9 cellular contexts compared by ENCODE assay signal in genomic region chr1:96236156-96236739, GRCh38.
DNase-seq lines count a peak whose midpoint lies in the region; ATAC-seq and TF ChIP-seq lines count a peak whose summit lies in the region.
"Had no signal": no experiment of that assay in that cellular context is flagged by ENCODE, and none has a peak within 500 bp of the region (broad histone marks: within the 10 kb centered on the region; RNA-seq: fewer than 3 reads in every experiment).

No MANE protein-coding gene starts in this region.

- ATAC-seq in HG03378 (IDR thresholded peaks at IDR 0.05; ENCODE audit: unreplicated experiment) (peak; percentile 73), GM19455 (IDR thresholded peaks at IDR 0.05; ENCODE audit: unreplicated experiment) (no peak)

- no peaks in the 10 kb centered on the region for H3K36me3 Mint-ChIP-seq in mesothelial cell of epicardium
- H3K36me3 Mint-ChIP-seq in activated T-helper 2 cell treated with anti-CD3 and anti-CD28 coated beads, Interferon-gamma antibody, Interleukin-2, Interleukin-4, amounts not matched to agents 10 μg/mL and 5 μg/mL and 100 μg/mL, durations not matched to agents 14 hours and 24 hours and 36 hours (ENCODE audit: low read depth), result no peaks in the 10 kb centered on the region

- no peaks in the 10 kb centered on the region for H3K4me1 ChIP-seq in colonic mucosa

- no peak overlapping the region for H3K27ac ChIP-seq in colonic mucosa

- H3K36me3 ChIP-seq in colonic mucosa, result no peaks in the 10 kb centered on the region

- DNase-seq in NCI-H2171 treated with DMSO at 0.1 percent for 48 hours (lab: John Stamatoyannopoulos, UW) (peak; percentile 50), NCI-H2171 (lab: John Stamatoyannopoulos, UW) (no peak), NOMO-1 treated with dmso at 0.1 percent for 144 hours (lab: John Stamatoyannopoulos, UW; ENCODE audit: unreplicated experiment) (peak; percentile 0), colonic mucosa (peak; percentile 18), mesothelial cell of epicardium (ENCODE audit: low spot score in 2 of 2, unreplicated experiment in 2 of 2) (no peak)
- DNase-seq in activated T-helper 2 cell treated with anti-CD3 and anti-CD28 coated beads, Interferon-gamma antibody, Interleukin-2, Interleukin-4, amounts not matched to agents 10 μg/mL and 5 μg/mL and 100 μg/mL, durations not matched to agents 14 hours and 24 hours and 36 hours (ENCODE audit: low spot score), result no peak

- no peak overlapping the region for H3K4me3 ChIP-seq in colonic mucosa

- no peak overlapping the region for H3K4me3 Mint-ChIP-seq in mesothelial cell of epicardium
- no peak overlapping the region for H3K4me3 Mint-ChIP-seq in activated T-helper 2 cell treated with anti-CD3 and anti-CD28 coated beads, Interferon-gamma antibody, Interleukin-2, Interleukin-4, amounts not matched to agents 10 μg/mL and 5 μg/mL and 100 μg/mL, durations not matched to agents 14 hours and 24 hours and 36 hours (ENCODE audit: low read depth)
- H3K4me3 Mint-ChIP-seq: B cell had no signal

- no peaks in the 10 kb centered on the region for H3K9me3 ChIP-seq in colonic mucosa

- no peaks in the 10 kb centered on the region for H3K27me3 Mint-ChIP-seq in mesothelial cell of epicardium (ENCODE audit: low read depth)
- H3K27me3 Mint-ChIP-seq in activated T-helper 2 cell treated with anti-CD3 and anti-CD28 coated beads, Interferon-gamma antibody, Interleukin-2, Interleukin-4, amounts not matched to agents 10 μg/mL and 5 μg/mL and 100 μg/mL, durations not matched to agents 14 hours and 24 hours and 36 hours (ENCODE audit: low read depth), result no peaks in the 10 kb centered on the region
- H3K27me3 Mint-ChIP-seq: B cell had no signal

- peaks cover 27% of the 10 kb centered on the region for H3K4me1 Mint-ChIP-seq in mesothelial cell of epicardium
- H3K4me1 Mint-ChIP-seq in activated T-helper 2 cell treated with anti-CD3 and anti-CD28 coated beads, Interferon-gamma antibody, Interleukin-2, Interleukin-4, amounts not matched to agents 10 μg/mL and 5 μg/mL and 100 μg/mL, durations not matched to agents 14 hours and 24 hours and 36 hours (ENCODE audit: low read depth), result no peaks in the 10 kb centered on the region
- H3K4me1 Mint-ChIP-seq: B cell had no signal

- no peak overlapping the region for H3K27ac Mint-ChIP-seq in mesothelial cell of epicardium
- H3K27ac Mint-ChIP-seq in activated T-helper 2 cell treated with anti-CD3 and anti-CD28 coated beads, Interferon-gamma antibody, Interleukin-2, Interleukin-4, amounts not matched to agents 10 μg/mL and 5 μg/mL and 100 μg/mL, durations not matched to agents 14 hours and 24 hours and 36 hours, result no peak overlapping the region
- H3K27ac Mint-ChIP-seq: B cell had no signal

- no peaks in the 10 kb centered on the region for H3K9me3 Mint-ChIP-seq in mesothelial cell of epicardium
- H3K9me3 Mint-ChIP-seq in activated T-helper 2 cell treated with anti-CD3 and anti-CD28 coated beads, Interferon-gamma antibody, Interleukin-2, Interleukin-4, amounts not matched to agents 10 μg/mL and 5 μg/mL and 100 μg/mL, durations not matched to agents 14 hours and 24 hours and 36 hours, result no peaks in the 10 kb centered on the region

- TF ChIP-seq CTCF in colonic mucosa (IDR thresholded peaks at IDR 0.05), result peak; percentile 35
- peak; percentile 72 for TF ChIP-seq CTCF in mesothelial cell of epicardium (IDR thresholded peaks at IDR 0.05; ENCODE audit: unreplicated experiment)

- H3K9ac ChIP-seq in colonic mucosa (ENCODE audit: low read depth in 2 of 2, low read length in 2 of 2), result no peak overlapping the region

- no peaks in the 10 kb centered on the region for H3K27me3 ChIP-seq in colonic mucosa

- intact Hi-C loops in colonic mucosa (cut with DNase I), result loop anchor here (5.0 kb wide), 1 partner anchor 611 kb away; no protein-coding TSS in a partner anchor
- intact Hi-C loops in activated T-helper 2 cell treated with anti-CD3 and anti-CD28 coated beads, Interferon-gamma antibody, Interleukin-2, Interleukin-4, amounts not matched to agents 10 μg/mL and 5 μg/mL and 100 μg/mL, durations not matched to agents 14 hours and 24 hours and 36 hours (cut with micrococcal nuclease), result loop anchor here (2.0 kb wide), 1 partner anchor 609 kb away; no protein-coding TSS in a partner anchor

Comparison
In these comparisons a context has a peak if more than half of its experiments do, and no peak if none do; other contexts are left out.
1. DNase-seq: peak in NCI-H2171 treated with DMSO at 0.1 percent for 48 hours (single experiment), NOMO-1 treated with dmso at 0.1 percent for 144 hours (single experiment) and colonic mucosa (single experiment); none in NCI-H2171 (single experiment), mesothelial cell of epicardium (0 of 2) and activated T-helper 2 cell treated with anti-CD3 and anti-CD28 coated beads, Interferon-gamma antibody, Interleukin-2, Interleukin-4, amounts not matched to agents 10 μg/mL and 5 μg/mL and 100 μg/mL, durations not matched to agents 14 hours and 24 hours and 36 hours (single experiment).